Comparison of ENCODE assay signal across 20 cellular contexts in genomic region chr9:33197279-33197678, GRCh38. TPM values are rescaled to one million over a fixed set of nuclear protein-coding genes. Genes with fewer than 3 reads are reported as not detected.
DNase-seq lines count a peak whose midpoint lies in the region; ATAC-seq and TF ChIP-seq lines count a peak whose summit lies in the region.
"Had no signal": no experiment of that assay in that cellular context is flagged by ENCODE, and none has a peak within 500 bp of the region (broad histone marks: within the 10 kb centered on the region; RNA-seq: fewer than 3 reads in every experiment).

No MANE protein-coding gene starts in this region.

- intact Hi-C loops in mammary epithelial cell (cut with micrococcal nuclease) (no loop called here), posterior cingulate gyrus (cut with DNase I) (no loop called here)

- TF ChIP-seq CTCF in mammary epithelial cell (conservative IDR thresholded peaks at IDR 0.05 in 1 of 2, IDR thresholded peaks at IDR 0.05 in 1 of 2; ENCODE audit: extremely low read depth in 1 of 2, insufficient read depth in 1 of 2, low read depth in 1 of 2, low read length in 2 of 2) (no peak), right atrium auricular region (IDR thresholded peaks at IDR 0.05) (no peak)

- H3K4me1 ChIP-seq in mammary epithelial cell (ENCODE audit: insufficient read depth, low read length), result peaks cover 5% of the 10 kb centered on the region
- H3K4me1 ChIP-seq in right atrium auricular region, result peaks cover 0 to 18% of the 10 kb centered on the region in 2 donors
- peaks cover 11% of the 10 kb centered on the region for H3K4me1 ChIP-seq in rectal smooth muscle tissue (ENCODE audit: control insufficient read depth, insufficient read depth, low read length)
- H3K4me1 ChIP-seq: BE2C had no signal

- H3K36me3 ChIP-seq in mammary epithelial cell (ENCODE audit: insufficient read depth, low read length) (no peaks in the 10 kb centered on the region), right atrium auricular region (no peaks in the 10 kb centered on the region), rectal smooth muscle tissue (ENCODE audit: control insufficient read depth, insufficient read depth, low read length) (no peaks in the 10 kb centered on the region)
- H3K36me3 ChIP-seq: BE2C had no signal

- 68% methylated on average over 2 of the region's 2 CpGs for WGBS in mammary epithelial cell (ENCODE audit: low coverage, missing lambda C conversion rate)

- in situ Hi-C loops in mammary epithelial cell (cut with MboI; ENCODE audit: low sequenced_read_pairs in 2 of 2), result no loop called here

- H3K27ac ChIP-seq in mammary epithelial cell (ENCODE audit: insufficient read depth, low read depth, low read length) (no peak overlapping the region), right atrium auricular region (peak overlapping the region; percentile 46 to 70), rectal smooth muscle tissue (ENCODE audit: low read depth, low read length) (peak overlapping the region; percentile 65)

- dilution Hi-C loops in mammary epithelial cell (cut with HindIII; ENCODE audit: low sequenced_read_pairs), result no loop called here

- no peak for ATAC-seq in HG03095 (IDR thresholded peaks at IDR 0.05; ENCODE audit: unreplicated experiment)
- no peak for ATAC-seq in HG03159 (IDR thresholded peaks at IDR 0.05; ENCODE audit: unreplicated experiment)
- no peak for ATAC-seq in HG03354 (IDR thresholded peaks at IDR 0.05; ENCODE audit: poor library complexity, severe bottlenecking, unreplicated experiment)

- H3K9ac ChIP-seq in mammary epithelial cell (ENCODE audit: insufficient read depth, low read length) (no peak overlapping the region), rectal smooth muscle tissue (ENCODE audit: low read length) (no peak overlapping the region)

- no peaks in the 10 kb centered on the region for H3K79me2 ChIP-seq in mammary epithelial cell (ENCODE audit: insufficient read depth, low read length)

- H3K4me3 ChIP-seq in mammary epithelial cell (replicated peaks in 1 of 3; ENCODE audit: insufficient read depth in 1 of 3, low read depth in 2 of 3, low read length in 3 of 3), result no peak overlapping the region
- H3K4me3 ChIP-seq in right atrium auricular region, result no peak overlapping the region
- no peak overlapping the region for H3K4me3 ChIP-seq in rectal smooth muscle tissue (ENCODE audit: low read length)

- peak overlapping the region; percentile 56 for H2AFZ ChIP-seq in mammary epithelial cell (ENCODE audit: low read depth, low read length)

- H3K27me3 ChIP-seq in mammary epithelial cell (ENCODE audit: insufficient read depth, low read length) (no peaks in the 10 kb centered on the region), right atrium auricular region (no peaks in the 10 kb centered on the region), rectal smooth muscle tissue (ENCODE audit: control insufficient read depth, insufficient read depth, low read length) (no peaks in the 10 kb centered on the region)
- H3K27me3 ChIP-seq: BE2C had no signal

- H3K4me2 ChIP-seq in mammary epithelial cell (ENCODE audit: insufficient read depth, low read depth, low read length), result no peak overlapping the region

- BruUV-seq in mammary epithelial cell (replicated peaks; lab: Mats Ljungman, UMichigan), result no TSS peak

- CTCF ChIA-PET in mammary epithelial cell (lab: Charles Lee; ENCODE audit: low non-redundant PET), result no interaction called here

- DNase-seq in mammary epithelial cell, result no peak
- DNase-seq in right atrium auricular region (ENCODE audit: low spot score), result peak; percentile 77
- no peak for DNase-seq in posterior cingulate gyrus
- DNase-seq: BE2C; GDM1; NCI-H1436 treated with DMSO at 0.1 percent for 48 hours; NCI-H2227 treated with DMSO at 0.1 percent for 48 hours; NK-92 treated with Interleukin-12 subunit alpha and Interleukin-12 subunit beta, amount 100 ng/mL, for 24 hours; retina; stimulated activated CD4-positive, alpha-beta T cell treated with anti-CD3 and anti-CD28 coated beads, Interleukin-1b, Interleukin-23, amount 100 ng/mL, for 48 hours had no signal

- H4K20me1 ChIP-seq in mammary epithelial cell (ENCODE audit: insufficient read depth, low read length), result no peaks in the 10 kb centered on the region

- H3K9me3 ChIP-seq in mammary epithelial cell (replicated peaks; ENCODE audit: insufficient read depth, low read length) (no peaks in the 10 kb centered on the region), right atrium auricular region (no peaks in the 10 kb centered on the region)
- H3K9me3 ChIP-seq: BE2C had no signal

RNA-seq across cellular contexts. Expression of gene B4GALT1, which starts 30.1 kb away (rescaled TPM):
- 100 to 1,000 TPM in 1 of 2 donors, 10 to 100 TPM in 1; 82.2 to 135 TPM for total RNA-seq in mammary epithelial cell
- 69.9 TPM for polyA plus RNA-seq in mammary epithelial cell
- polyA minus RNA-seq in mammary epithelial cell, result 212 TPM
- 10 to 100 TPM; 57.6 to 76.1 TPM for total RNA-seq in right atrium auricular region

RNA-seq across cellular contexts. Expression of gene SPINK4, which starts 42.7 kb away (rescaled TPM):
- not detected for total RNA-seq in mammary epithelial cell
- polyA plus RNA-seq in mammary epithelial cell, result not detected
- not detected for polyA minus RNA-seq in mammary epithelial cell
- not detected for total RNA-seq in right atrium auricular region
- total RNA-seq: chondrocyte, frontal cortex, HT1080, lung microvascular endothelial cell, subcutaneous adipose tissue had no signal
- polyA plus RNA-seq: neural cell had no signal
